14 cellular contexts compared by ENCODE assay signal in the genomic region with DNA sequence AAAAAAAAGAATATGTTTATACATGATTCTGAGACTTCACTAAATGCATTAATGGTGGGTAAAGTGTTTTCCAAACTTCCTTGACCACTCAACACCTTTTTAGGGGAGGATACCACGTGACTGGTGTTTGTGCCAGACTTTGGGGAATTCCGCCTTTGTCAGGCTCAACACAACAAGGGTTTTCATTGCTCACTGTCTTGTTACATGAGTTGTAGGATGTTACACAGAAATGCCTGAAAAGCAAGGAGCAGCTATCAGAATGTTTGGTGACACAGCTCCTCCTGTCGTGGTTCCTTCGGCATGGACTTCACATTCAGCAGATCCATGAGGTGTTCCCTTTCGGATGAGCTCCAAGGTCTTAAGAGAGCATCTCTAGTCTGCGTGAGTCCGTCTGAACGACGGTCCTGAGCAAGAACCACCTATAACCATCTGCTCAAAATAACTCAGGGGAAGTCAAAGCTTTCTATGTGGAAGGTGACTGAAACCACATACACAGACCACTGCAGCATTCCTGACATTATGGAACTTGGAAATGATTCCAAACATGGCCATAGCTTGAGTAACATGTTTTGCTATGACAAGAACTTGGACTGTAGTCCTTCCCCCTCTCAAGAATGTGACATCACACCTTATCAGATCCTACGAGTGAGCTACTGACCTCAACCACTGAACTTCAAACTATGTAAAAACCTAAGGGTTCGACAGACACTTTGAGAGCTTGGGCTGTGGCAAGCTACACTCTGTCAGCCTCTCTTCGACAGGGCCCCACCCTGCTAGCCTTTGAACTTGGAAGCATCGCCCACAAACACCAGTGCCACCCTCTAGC. TPM values are rescaled to one million over a fixed set of nuclear protein-coding genes. Genes with fewer than 3 reads are reported as not detected.
DNase-seq lines count a peak whose midpoint lies in the region; ATAC-seq and TF ChIP-seq lines count a peak whose summit lies in the region.
"Had no signal": no experiment of that assay in that cellular context is flagged by ENCODE, and none has a peak within 500 bp of the region (broad histone marks: within the 10 kb centered on the region; RNA-seq: fewer than 3 reads in every experiment).

No MANE protein-coding gene starts in this region.

- 0 out of 2 replicates have a peak, but pooled peaks cover 3% of the 10 kb centered on the region for H3K36me3 ChIP-seq in ACC112 (ENCODE audit: insufficient read depth, low read length)
- no peaks in the 10 kb centered on the region for H3K36me3 ChIP-seq in colonic mucosa
- H3K36me3 ChIP-seq in naive thymus-derived CD4-positive, alpha-beta T cell (ENCODE audit: control insufficient read depth in 2 of 3, insufficient read depth in 3 of 3, low read length in 3 of 3), result no peaks in the 10 kb centered on the region
- no peaks in the 10 kb centered on the region for H3K36me3 ChIP-seq in HAP-1 (replicated peaks)
- H3K36me3 ChIP-seq: ovary had no signal

- no peak overlapping the region; the same call in 1 of the 2 replicates for H3K4me3 ChIP-seq in ACC112 (ENCODE audit: low read depth, low read length)
- no peak overlapping the region for H3K4me3 ChIP-seq in Jurkat, Clone E6-1 (ENCODE audit: low read length)
- H3K4me3 ChIP-seq in colonic mucosa, result no peak overlapping the region
- H3K4me3 ChIP-seq in naive thymus-derived CD4-positive, alpha-beta T cell (ENCODE audit: low read length), result no peak overlapping the region
- H3K4me3 ChIP-seq in HAP-1, result no peak overlapping the region
- H3K4me3 ChIP-seq: ovary had no signal

- H3K4me1 ChIP-seq in ACC112 (ENCODE audit: control insufficient read depth, insufficient read depth, low read length, unreplicated experiment), result peaks cover 51% of the 10 kb centered on the region
- no peaks in the 10 kb centered on the region for H3K4me1 ChIP-seq in colonic mucosa
- H3K4me1 ChIP-seq in naive thymus-derived CD4-positive, alpha-beta T cell (ENCODE audit: control insufficient read depth in 2 of 2, insufficient read depth in 2 of 2, low read length in 2 of 2), result no peaks in the 10 kb centered on the region
- H3K4me1 ChIP-seq in HAP-1, result no peaks in the 10 kb centered on the region

- in situ Hi-C loops in HAP-1 (cut with MboI; ENCODE audit: low sequenced_read_pairs), result no loop called here

- DNase-seq in Jurkat, Clone E6-1 (ENCODE audit: low read depth, low spot score), result peak; percentile 1
- DNase-seq in colonic mucosa, result no peak
- no peak for DNase-seq in naive thymus-derived CD4-positive, alpha-beta T cell
- DNase-seq in HAP-1 (ENCODE audit: low spot score in 2 of 2), result no peak
- no peak for DNase-seq in NCI-H82 treated with DMSO at 0.1 percent for 48 hours (lab: John Stamatoyannopoulos, UW; ENCODE audit: unreplicated experiment)
- no peak for DNase-seq in SIG-M5 treated with dmso at 0.1 percent for 504 hours (lab: John Stamatoyannopoulos, UW; ENCODE audit: unreplicated experiment)
- DNase-seq: activated CD8-positive, alpha-beta T cell treated with anti-CD3 and anti-CD28 coated beads, Interleukin-2, amount 10 ng/mL, durations not matched to agents 7 days and 5 days; endodermal cell; NCI-H1417 had no signal

- no peak overlapping the region for H3K4me3 Mint-ChIP-seq in naive thymus-derived CD4-positive, alpha-beta T cell
- H3K4me3 Mint-ChIP-seq: activated CD8-positive, alpha-beta T cell treated with anti-CD3 and anti-CD28 coated beads, Interleukin-2, amount 10 ng/mL, durations not matched to agents 7 days and 5 days; activated naive CD8-positive, alpha-beta T cell; B cell; endodermal cell had no signal

- TF ChIP-seq CTCF in colonic mucosa (IDR thresholded peaks at IDR 0.05), result no peak

- H3K9me3 ChIP-seq in colonic mucosa (no peaks in the 10 kb centered on the region), HAP-1 (no peaks in the 10 kb centered on the region)
- H3K9me3 ChIP-seq in naive thymus-derived CD4-positive, alpha-beta T cell (ENCODE audit: control insufficient read depth in 2 of 3, low read length in 3 of 3), result no peaks in the 10 kb centered on the region
- H3K9me3 ChIP-seq: ovary had no signal

- no peaks in the 10 kb centered on the region for H3K36me3 Mint-ChIP-seq in naive thymus-derived CD4-positive, alpha-beta T cell
- H3K36me3 Mint-ChIP-seq: activated naive CD8-positive, alpha-beta T cell had no signal

- H3K9me3 Mint-ChIP-seq in naive thymus-derived CD4-positive, alpha-beta T cell, result peaks cover 0 to 1% (median 0%) of the 10 kb centered on the region in 11 donors

- no peak overlapping the region for H3K27ac Mint-ChIP-seq in naive thymus-derived CD4-positive, alpha-beta T cell
- H3K27ac Mint-ChIP-seq: activated CD8-positive, alpha-beta T cell treated with anti-CD3 and anti-CD28 coated beads, Interleukin-2, amount 10 ng/mL, durations not matched to agents 7 days and 5 days; activated naive CD8-positive, alpha-beta T cell; B cell; endodermal cell had no signal

- no peak overlapping the region for H2AFZ ChIP-seq in ACC112 (ENCODE audit: low read length, unreplicated experiment)

- POLR2A ChIA-PET in naive thymus-derived CD4-positive, alpha-beta T cell (lab: Charles Lee), result no interaction called here

- H3K9ac ChIP-seq in colonic mucosa (ENCODE audit: low read depth in 2 of 2, low read length in 2 of 2), result no peak overlapping the region

- CTCF ChIA-PET in naive thymus-derived CD4-positive, alpha-beta T cell (lab: Charles Lee), result no interaction called here

- H3K27me3 Mint-ChIP-seq in naive thymus-derived CD4-positive, alpha-beta T cell, result peaks cover 0 to 10% (median 4%) of the 10 kb centered on the region in 5 donors
- H3K27me3 Mint-ChIP-seq: activated naive CD8-positive, alpha-beta T cell had no signal

- ATAC-seq in naive thymus-derived CD4-positive, alpha-beta T cell, result peak; percentile 24
- no peak for ATAC-seq in GM18858 (IDR thresholded peaks at IDR 0.05; ENCODE audit: unreplicated experiment)
- ATAC-seq: activated CD8-positive, alpha-beta T cell treated with anti-CD3 and anti-CD28 coated beads, Interleukin-2, amount 10 ng/mL, durations not matched to agents 7 days and 5 days had no signal

- no peaks in the 10 kb centered on the region for H3K79me2 ChIP-seq in ACC112 (ENCODE audit: control insufficient read depth, insufficient read depth, low read length, unreplicated experiment)

- H3K27ac ChIP-seq in ACC112 (ENCODE audit: low read depth, low read length) (peak overlapping the region; percentile 100), colonic mucosa (peak overlapping the region; percentile 31)
- H3K27ac ChIP-seq in naive thymus-derived CD4-positive, alpha-beta T cell (ENCODE audit: low read depth, low read length), result no peak overlapping the region
- H3K27ac ChIP-seq: ovary had no signal

- no peaks in the 10 kb centered on the region for H3K4me1 Mint-ChIP-seq in naive thymus-derived CD4-positive, alpha-beta T cell
- H3K4me1 Mint-ChIP-seq: B cell, endodermal cell had no signal

- intact Hi-C loops in colonic mucosa (cut with DNase I), result no loop called here
- intact Hi-C loops in naive thymus-derived CD4-positive, alpha-beta T cell (cut with micrococcal nuclease), result no loop called here

- H3K27me3 ChIP-seq in ACC112 (ENCODE audit: insufficient read depth, low read length), result no peaks in the 10 kb centered on the region
- no peaks in the 10 kb centered on the region for H3K27me3 ChIP-seq in colonic mucosa
- no peaks in the 10 kb centered on the region for H3K27me3 ChIP-seq in naive thymus-derived CD4-positive, alpha-beta T cell (ENCODE audit: control insufficient read depth in 2 of 2, insufficient read depth in 2 of 2, low read length in 2 of 2)
- H3K27me3 ChIP-seq in HAP-1 (ENCODE audit: low read depth), result no peaks in the 10 kb centered on the region
- H3K27me3 ChIP-seq: ovary had no signal

RNA-seq across cellular contexts. Expression of gene MCFD2, which starts 57.5 kb away (rescaled TPM):
- polyA plus RNA-seq in Jurkat, Clone E6-1 (2012; ENCODE audit: insufficient read depth, insufficient read length), result 18.3 TPM
- total RNA-seq in colonic mucosa, result 10 to 100 TPM; 44.0 to 54.8 TPM
- total RNA-seq in naive thymus-derived CD4-positive, alpha-beta T cell, result 10 to 100 TPM; 28.4 to 50.4 (median 47.6) TPM
- 10 to 100 TPM; 28.8 to 32.2 TPM for polyA plus RNA-seq in naive thymus-derived CD4-positive, alpha-beta T cell
